1 cellular context compared by ENCODE assay signal in the genomic region with DNA sequence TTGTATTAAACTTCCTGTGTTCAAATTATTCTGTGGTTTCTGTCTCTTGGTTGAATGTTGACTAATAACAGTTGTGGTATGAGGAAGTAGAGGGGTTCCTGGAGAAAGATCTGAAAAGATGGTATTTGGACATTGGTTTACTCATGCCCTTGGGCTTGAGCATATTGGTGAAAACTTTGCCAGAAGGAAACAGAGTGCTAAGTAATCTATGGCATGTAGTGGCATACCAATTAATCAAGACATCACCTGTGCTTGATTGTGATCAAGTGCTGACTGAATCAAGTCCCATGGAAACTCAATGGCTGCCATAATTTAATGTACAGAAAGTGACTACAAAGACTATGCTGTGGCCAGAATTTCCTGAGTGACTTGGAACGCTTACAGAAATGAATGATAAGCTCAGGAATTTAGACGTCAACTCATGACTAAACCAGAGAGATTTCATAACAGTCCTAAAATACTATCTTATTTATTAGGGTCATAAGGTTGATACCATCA.
A peak's percentile ranks its signal among the peaks of the same experiment; 100 is the strongest.
TF ChIP-seq lines count a peak whose summit lies in the region.

No MANE protein-coding gene starts in this region.

TF ChIP-seq in endothelial cell of umbilical vein, 7 proteins besides CTCF, POLR2A, EP300 and RAD21:
- TF ChIP-seq GATA2 (IDR thresholded peaks at IDR 0.05; ENCODE audit: insufficient read depth, insufficient read length, low read depth, low read length) (peak; percentile 61), JUN (IDR thresholded peaks at IDR 0.05; ENCODE audit: borderline replicate concordance, insufficient read depth, insufficient read length, low read depth) (no peak)
